ENCODE assay signal across 8 cellular contexts in genomic region chr9:96874947-96875459, GRCh38. TPM values are rescaled to one million over a fixed set of nuclear protein-coding genes. Genes with fewer than 3 reads are reported as not detected.
DNase-seq lines count a peak whose midpoint lies in the region; ATAC-seq and TF ChIP-seq lines count a peak whose summit lies in the region.

No MANE protein-coding gene starts in this region.

- no peaks in the 10 kb centered on the region for H3K79me2 ChIP-seq in SK-N-SH (ENCODE audit: insufficient read depth)

- H3K9me2 ChIP-seq in SK-N-SH, result no peaks in the 10 kb centered on the region

- H2AFZ ChIP-seq in SK-N-SH (ENCODE audit: low read depth), result peak overlapping the region; percentile 78; the same call in 1 of the 2 replicates

- H3K27me3 ChIP-seq in SK-N-SH (ENCODE audit: insufficient read depth) (no peaks in the 10 kb centered on the region), ectodermal cell (ENCODE audit: control insufficient read depth, insufficient read depth, low read length, poor library complexity, severe bottlenecking) (peaks cover 43% of the 10 kb centered on the region), uterus (peaks cover 7 to 32% of the 10 kb centered on the region in 2 donors)

- no peak overlapping the region for H3K9ac ChIP-seq in SK-N-SH

- POLR2A ChIA-PET in SK-N-SH (lab: Yijun Ruan, JAX), result interaction anchor here (1.4 kb wide), 1 partner anchor 163 kb away, joined by 3 read pairs; no protein-coding TSS in a partner anchor

- H3K36me3 ChIP-seq in SK-N-SH (replicated peaks in 1 of 2; ENCODE audit: control insufficient read depth in 1 of 2, insufficient read depth in 2 of 2, low read length in 1 of 2), result no peaks in the 10 kb centered on the region
- H3K36me3 ChIP-seq in ectodermal cell (ENCODE audit: control insufficient read depth, insufficient read depth, low read length), result no peaks in the 10 kb centered on the region
- no peaks in the 10 kb centered on the region for H3K36me3 ChIP-seq in mucosa of descending colon (ENCODE audit: low read depth)
- H3K36me3 ChIP-seq in uterus, result no peaks in the 10 kb centered on the region

- TF ChIP-seq CTCF in SK-N-SH (IDR thresholded peaks at IDR 0.05) (no peak), mucosa of descending colon (IDR thresholded peaks at IDR 0.05) (no peak), uterus (IDR thresholded peaks at IDR 0.05) (no peak)

- H3K9me3 ChIP-seq in SK-N-SH (no peaks in the 10 kb centered on the region), ectodermal cell (ENCODE audit: control insufficient read depth, low read length) (no peaks in the 10 kb centered on the region), mucosa of descending colon (no peaks in the 10 kb centered on the region), uterus (no peaks in the 10 kb centered on the region)

- no peak for TF ChIP-seq EP300 in SK-N-SH (IDR thresholded peaks at IDR 0.05; ENCODE audit: borderline replicate concordance in 1 of 2, low read depth in 1 of 2, low read length in 1 of 2)

- peaks cover 3% of the 10 kb centered on the region for H3F3A ChIP-seq in SK-N-SH (replicated peaks; ENCODE audit: insufficient read depth)

- CTCF ChIA-PET in SK-N-SH (lab: Yijun Ruan, JAX), result interaction anchor here (1.1 to 5.3 kb wide), 12 partner anchors 7 to 512 kb away, joined by 3 to 44 read pairs (median 4); no protein-coding TSS in a partner anchor

- H3K4me1 ChIP-seq in SK-N-SH (ENCODE audit: control insufficient read depth in 1 of 2, insufficient read depth in 2 of 2, low read depth in 1 of 2, low read length in 1 of 2), result peaks cover 0 to 4% of the 10 kb centered on the region in 2 experiments; a peak in 1 of 4 replicates
- H3K4me1 ChIP-seq in ectodermal cell (ENCODE audit: control insufficient read depth, insufficient read depth, low read length), result no peaks in the 10 kb centered on the region
- no peaks in the 10 kb centered on the region for H3K4me1 ChIP-seq in mucosa of descending colon (ENCODE audit: low read depth)
- peaks cover 0 to 6% of the 10 kb centered on the region in 2 donors for H3K4me1 ChIP-seq in uterus

- ATAC-seq in GM19455 (IDR thresholded peaks at IDR 0.05; ENCODE audit: unreplicated experiment) (peak; percentile 49), HG03460 (IDR thresholded peaks at IDR 0.05; ENCODE audit: unreplicated experiment) (peak; percentile 54), mucosa of descending colon (peak; percentile 94)

- peak; percentile 91 for DNase-seq in DMS153 (lab: John Stamatoyannopoulos, UW)
- DNase-seq in SK-N-SH, result no peak
- DNase-seq in mucosa of descending colon, result peak; percentile 62 to 78 (median 67)
- no peak for DNase-seq in uterus
- no peak for DNase-seq in effector CD8-positive, alpha-beta T cell (lab: John Stamatoyannopoulos, UW)

- no peaks in the 10 kb centered on the region for H4K20me1 ChIP-seq in SK-N-SH (ENCODE audit: insufficient read depth)

- H3K4me3 ChIP-seq in SK-N-SH (ENCODE audit: low read depth in 2 of 2, low read length in 1 of 2), result peak overlapping the region; percentile 64 to 76
- peak overlapping the region; percentile 58 for H3K4me3 ChIP-seq in ectodermal cell (ENCODE audit: insufficient read depth, low read depth, low read length)
- peak overlapping the region; percentile 20 for H3K4me3 ChIP-seq in mucosa of descending colon
- no peak overlapping the region for H3K4me3 ChIP-seq in uterus

- no peak overlapping the region for H3K27ac ChIP-seq in SK-N-SH (ENCODE audit: low read depth in 2 of 2, low read length in 1 of 2)
- no peak overlapping the region for H3K27ac ChIP-seq in ectodermal cell (ENCODE audit: insufficient read depth, low read depth, low read length, poor library complexity, severe bottlenecking)
- H3K27ac ChIP-seq in uterus, result no peak overlapping the region

- H3K4me2 ChIP-seq in SK-N-SH, result peak overlapping the region; percentile 78

- no peak for TF ChIP-seq POLR2A in uterus (IDR thresholded peaks at IDR 0.05)

- no peak for TF ChIP-seq RAD21 in SK-N-SH (IDR thresholded peaks at IDR 0.05; ENCODE audit: low read length)

- intact Hi-C loops in mucosa of descending colon (cut with DNase I, micrococcal nuclease), result no loop called here
- intact Hi-C loops in uterus (cut with DNase I; ENCODE audit: low total_unique reads), result no loop called here

- 51% methylated on average over 13 of the region's 13 CpGs for WGBS in SK-N-SH (ENCODE audit: low lambda C conversion rate)
- 53 to 57% methylated on average over 13 of the region's 13 CpGs for WGBS in ectodermal cell, 2 experiments

TF ChIP-seq in SK-N-SH, 30 proteins besides CTCF, POLR2A, EP300 and RAD21:
- TF ChIP-seq SIN3A (IDR thresholded peaks at IDR 0.05; ENCODE audit: borderline replicate concordance, low read depth, low read length), result no peak
- TF ChIP-seq MAX (IDR thresholded peaks at IDR 0.05; ENCODE audit: low read depth), result no peak
- TF ChIP-seq USF1 (IDR thresholded peaks at IDR 0.05; ENCODE audit: borderline replicate concordance, low read depth), result no peak
- no peak for TF ChIP-seq MXI1 (IDR thresholded peaks at IDR 0.05; ENCODE audit: low read depth, low read length)
- TF ChIP-seq RFX5 (IDR thresholded peaks at IDR 0.05; ENCODE audit: low read length), result no peak
- no peak for TF ChIP-seq TEAD4 (IDR thresholded peaks at IDR 0.05; ENCODE audit: borderline replicate concordance, insufficient read depth)
- no peak for TF ChIP-seq RXRA (IDR thresholded peaks at IDR 0.05; ENCODE audit: borderline replicate concordance, low read depth)
- no peak for TF ChIP-seq CHD2 (IDR thresholded peaks at IDR 0.05; ENCODE audit: low read length, partially characterized antibody)
- TF ChIP-seq SMC3 (IDR thresholded peaks at IDR 0.05; ENCODE audit: low read depth, low read length), result no peak
- TF ChIP-seq ZBTB33 (IDR thresholded peaks at IDR 0.05; ENCODE audit: borderline replicate concordance, low read depth), result no peak
- TF ChIP-seq NRF1 (IDR thresholded peaks at IDR 0.05; ENCODE audit: low read depth, low read length), result no peak
- no peak for TF ChIP-seq GATA2 (CRISPR knock-in tag; IDR thresholded peaks at IDR 0.05)
- TF ChIP-seq GABPA (IDR thresholded peaks at IDR 0.05; ENCODE audit: low read depth), result no peak
- TF ChIP-seq RCOR1 (IDR thresholded peaks at IDR 0.05; ENCODE audit: low read length), result no peak
- TF ChIP-seq FOXJ3 (CRISPR knock-in tag; IDR thresholded peaks at IDR 0.05), result no peak
TF ChIP-seq in SK-N-SH: peak in this region for 0.

RNA-seq across cellular contexts. Expression of gene ZNF782, which starts 20.7 kb away (rescaled TPM):
- 1.3 TPM in 2 replicates for polyA plus RNA-seq in SK-N-SH (2012; rRNA removed)
- 0.80 and 1.5 TPM in 2 replicates for polyA plus RNA-seq in SK-N-SH (2012; cell fraction: cytosol; rRNA removed)
- 1.9 and 4.4 TPM in 2 replicates for polyA plus RNA-seq in SK-N-SH (2012; cell fraction: nucleus; rRNA removed)
- polyA plus RNA-seq in ectodermal cell (2013, experiment 1 of 4), result 5.8 TPM
- 6.0 TPM for polyA plus RNA-seq in ectodermal cell (2013, experiment 2 of 4)
- 4.5 TPM for polyA plus RNA-seq in ectodermal cell (2013, experiment 3 of 4)
- polyA plus RNA-seq in ectodermal cell (2013, experiment 4 of 4), result 5.9 TPM
- 1 to 10 TPM; 5.5 to 9.6 (median 8.2) TPM for total RNA-seq in mucosa of descending colon
- total RNA-seq in uterus, result 10 to 100 TPM in 3 of 4 donors, 1 to 10 TPM in 1; 9.2 to 25.9 (median 19.1) TPM

RNA-seq across cellular contexts. Expression of gene NUTM2G, which starts 53.6 kb away (rescaled TPM):
- not detected in 2 replicates for polyA plus RNA-seq in SK-N-SH (2012; rRNA removed)
- polyA plus RNA-seq in SK-N-SH (2012; cell fraction: cytosol; rRNA removed), result not detected in 2 replicates
- polyA plus RNA-seq in SK-N-SH (2012; cell fraction: nucleus; rRNA removed), result not detected in 2 replicates
- polyA plus RNA-seq in ectodermal cell (2013, experiment 1 of 4), result not detected
- 0.07 TPM for polyA plus RNA-seq in ectodermal cell (2013, experiment 2 of 4)
- not detected for polyA plus RNA-seq in ectodermal cell (2013, experiment 3 of 4)
- not detected for polyA plus RNA-seq in ectodermal cell (2013, experiment 4 of 4)
- total RNA-seq in mucosa of descending colon, result not detected
- not detected for total RNA-seq in uterus

Comparison
In these comparisons a context has a peak if more than half of its experiments do, and no peak if none do; other contexts are left out.
1. DNase-seq: peak in DMS153 (single experiment) and mucosa of descending colon (3 of 3); none in SK-N-SH (single experiment), uterus (0 of 2) and effector CD8-positive, alpha-beta T cell (single experiment).
2. H3K4me3 ChIP-seq: peak in SK-N-SH (2 of 2), ectodermal cell (single experiment) and mucosa of descending colon (single experiment); none in uterus (0 of 2).
3. Peak in every context shown above with its lines, with median percentiles within 50 percentile points of each other: ATAC-seq.